2 cellular contexts compared by ENCODE assay signal in genomic region chr3:113685124-113685523, GRCh38.
TF ChIP-seq lines count a peak whose summit lies in the region.

No MANE protein-coding gene starts in this region.

TF ChIP-seq in IMR-90, 13 proteins besides CTCF, POLR2A, EP300 and RAD21:
- TF ChIP-seq MAFK (IDR thresholded peaks at IDR 0.05; ENCODE audit: low read depth, low read length) (no peak), NFE2L2 (IDR thresholded peaks at IDR 0.05; ENCODE audit: low read depth, low read length) (no peak), FOS (IDR thresholded peaks at IDR 0.05; ENCODE audit: low read depth, low read length) (no peak), MAZ (IDR thresholded peaks at IDR 0.05; ENCODE audit: borderline replicate concordance, low read depth, low read length) (no peak), MXI1 (IDR thresholded peaks at IDR 0.05; ENCODE audit: borderline replicate concordance, low read depth, low read length) (no peak), RCOR1 (IDR thresholded peaks at IDR 0.05; ENCODE audit: insufficient replicate concordance, low read length) (no peak), CEBPB (IDR thresholded peaks at IDR 0.05; ENCODE audit: low read depth, low read length) (no peak), RFX5 (IDR thresholded peaks at IDR 0.05; ENCODE audit: low read depth, low read length) (no peak), SMC3 (IDR thresholded peaks at IDR 0.05; ENCODE audit: low read depth, low read length) (no peak), ELK1 (IDR thresholded peaks at IDR 0.05; ENCODE audit: borderline replicate concordance, low read depth, low read length) (no peak), USF2 (IDR thresholded peaks at IDR 0.05; ENCODE audit: low read depth, low read length) (no peak)

TF ChIP-seq in HepG2, 621 proteins besides CTCF, POLR2A, EP300 and RAD21:
- no peak for TF ChIP-seq ZNF672 (CRISPR knock-in tag; IDR thresholded peaks at IDR 0.05)
- no peak for TF ChIP-seq SRSF4 (IDR thresholded peaks at IDR 0.05; ENCODE audit: low read depth, low read length, poor library complexity, severe bottlenecking)
- TF ChIP-seq, protein P1, sequence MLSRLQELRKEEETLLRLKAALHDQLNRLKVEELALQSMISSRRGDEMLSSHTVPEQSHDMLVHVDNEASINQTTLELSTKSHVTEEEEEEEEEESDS (CRISPR knock-in tag; IDR thresholded peaks at IDR 0.05; ENCODE audit: borderline replicate concordance) = no peak
- no peak for TF ChIP-seq ZBTB7B (CRISPR knock-in tag; IDR thresholded peaks at IDR 0.05)
- TF ChIP-seq GMEB2 (CRISPR knock-in tag; IDR thresholded peaks at IDR 0.05; ENCODE audit: low read depth) = no peak
- no peak for TF ChIP-seq ZNF644 (CRISPR knock-in tag; IDR thresholded peaks at IDR 0.05; ENCODE audit: low read depth)
- no peak for TF ChIP-seq MATR3 (CRISPR knock-in tag; IDR thresholded peaks at IDR 0.05)
- TF ChIP-seq ZFP1 (CRISPR knock-in tag; IDR thresholded peaks at IDR 0.05) = no peak
- TF ChIP-seq, protein P2, sequence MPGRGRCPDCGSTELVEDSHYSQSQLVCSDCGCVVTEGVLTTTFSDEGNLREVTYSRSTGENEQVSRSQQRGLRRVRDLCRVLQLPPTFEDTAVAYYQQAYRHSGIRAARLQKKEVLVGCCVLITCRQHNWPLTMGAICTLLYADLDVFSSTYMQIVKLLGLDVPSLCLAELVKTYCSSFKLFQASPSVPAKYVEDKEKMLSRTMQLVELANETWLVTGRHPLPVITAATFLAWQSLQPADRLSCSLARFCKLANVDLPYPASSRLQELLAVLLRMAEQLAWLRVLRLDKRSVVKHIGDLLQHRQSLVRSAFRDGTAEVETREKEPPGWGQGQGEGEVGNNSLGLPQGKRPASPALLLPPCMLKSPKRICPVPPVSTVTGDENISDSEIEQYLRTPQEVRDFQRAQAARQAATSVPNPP (CRISPR knock-in tag; IDR thresholded peaks at IDR 0.05) = no peak
- TF ChIP-seq, protein P3, sequence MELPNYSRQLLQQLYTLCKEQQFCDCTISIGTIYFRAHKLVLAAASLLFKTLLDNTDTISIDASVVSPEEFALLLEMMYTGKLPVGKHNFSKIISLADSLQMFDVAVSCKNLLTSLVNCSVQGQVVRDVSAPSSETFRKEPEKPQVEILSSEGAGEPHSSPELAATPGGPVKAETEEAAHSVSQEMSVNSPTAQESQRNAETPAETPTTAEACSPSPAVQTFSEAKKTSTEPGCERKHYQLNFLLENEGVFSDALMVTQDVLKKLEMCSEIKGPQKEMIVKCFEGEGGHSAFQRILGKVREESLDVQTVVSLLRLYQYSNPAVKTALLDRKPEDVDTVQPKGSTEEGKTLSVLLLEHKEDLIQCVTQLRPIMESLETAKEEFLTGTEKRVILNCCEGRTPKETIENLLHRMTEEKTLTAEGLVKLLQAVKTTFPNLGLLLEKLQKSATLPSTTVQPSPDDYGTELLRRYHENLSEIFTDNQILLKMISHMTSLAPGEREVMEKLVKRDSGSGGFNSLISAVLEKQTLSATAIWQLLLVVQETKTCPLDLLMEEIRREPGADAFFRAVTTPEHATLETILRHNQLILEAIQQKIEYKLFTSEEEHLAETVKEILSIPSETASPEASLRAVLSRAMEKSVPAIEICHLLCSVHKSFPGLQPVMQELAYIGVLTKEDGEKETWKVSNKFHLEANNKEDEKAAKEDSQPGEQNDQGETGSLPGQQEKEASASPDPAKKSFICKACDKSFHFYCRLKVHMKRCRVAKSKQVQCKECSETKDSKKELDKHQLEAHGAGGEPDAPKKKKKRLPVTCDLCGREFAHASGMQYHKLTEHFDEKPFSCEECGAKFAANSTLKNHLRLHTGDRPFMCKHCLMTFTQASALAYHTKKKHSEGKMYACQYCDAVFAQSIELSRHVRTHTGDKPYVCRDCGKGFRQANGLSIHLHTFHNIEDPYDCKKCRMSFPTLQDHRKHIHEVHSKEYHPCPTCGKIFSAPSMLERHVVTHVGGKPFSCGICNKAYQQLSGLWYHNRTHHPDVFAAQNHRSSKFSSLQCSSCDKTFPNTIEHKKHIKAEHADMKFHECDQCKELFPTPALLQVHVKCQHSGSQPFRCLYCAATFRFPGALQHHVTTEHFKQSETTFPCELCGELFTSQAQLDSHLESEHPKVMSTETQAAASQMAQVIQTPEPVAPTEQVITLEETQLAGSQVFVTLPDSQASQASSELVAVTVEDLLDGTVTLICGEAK (IDR thresholded peaks at IDR 0.05) = no peak
- TF ChIP-seq, protein P3 (CRISPR knock-in tag; IDR thresholded peaks at IDR 0.05) = no peak
